Comparison of ENCODE assay signal across 21 cellular contexts in the genomic region with DNA sequence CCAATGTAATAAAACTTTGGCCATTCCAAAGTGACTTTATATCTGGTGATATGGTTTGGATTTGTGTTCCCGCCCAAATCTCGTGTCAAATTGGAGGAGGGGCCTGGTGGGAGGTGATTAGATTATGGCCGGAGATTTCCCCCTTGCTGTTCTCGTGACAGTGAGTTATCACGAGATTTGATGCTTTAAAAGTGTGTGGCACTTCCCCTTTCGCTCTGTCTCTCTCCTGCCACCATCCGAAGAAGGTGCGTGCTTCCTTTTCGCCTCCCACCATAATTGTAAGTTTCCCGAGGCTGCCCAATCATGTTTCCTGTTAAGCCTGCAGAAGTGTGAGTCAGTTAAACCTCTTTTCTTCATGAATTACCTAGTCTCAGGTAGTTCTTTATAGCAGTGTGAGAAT. TPM values are rescaled to one million over a fixed set of nuclear protein-coding genes. Genes with fewer than 3 reads are reported as not detected.
"Had no signal": no experiment of that assay in that cellular context is flagged by ENCODE, and none has a peak within 500 bp of the region (broad histone marks: within the 10 kb centered on the region; RNA-seq: fewer than 3 reads in every experiment).

No MANE protein-coding gene starts in this region.

- H3K4me1 Mint-ChIP-seq: activated B cell treated with CpG ODN at 0.5 μM for 24 hours; activated CD4-positive, alpha-beta T cell treated with anti-CD3 and anti-CD28 coated beads for 36 hours; activated naive CD8-positive, alpha-beta T cell treated with anti-CD3 and anti-CD28 coated beads for 36 hours; memory B cell had no signal

- ATAC-seq: activated CD4-positive, alpha-beta T cell treated with anti-CD3 and anti-CD28 coated beads for 36 hours; left lobe of liver had no signal

- H3K27ac ChIP-seq: parathyroid adenoma had no signal

- H3K4me1 ChIP-seq: heart right ventricle, parathyroid adenoma had no signal

- H3K27ac Mint-ChIP-seq: activated B cell treated with CpG ODN at 0.5 μM for 24 hours; activated CD4-positive, alpha-beta memory T cell treated with anti-CD3 and anti-CD28 coated beads for 36 hours; activated CD4-positive, alpha-beta T cell treated with anti-CD3 and anti-CD28 coated beads for 36 hours; activated naive CD8-positive, alpha-beta T cell treated with anti-CD3 and anti-CD28 coated beads for 36 hours; memory B cell; T-helper 1 cell treated with Interleukin-12 subunit alpha and Interleukin-12 subunit beta and Interleukin-4 antibody, amounts not matched to agents 30 μg/mL and 1 μg/mL, for 36 hours had no signal

- H3K36me3 Mint-ChIP-seq: activated CD4-positive, alpha-beta memory T cell treated with anti-CD3 and anti-CD28 coated beads for 36 hours; activated naive CD8-positive, alpha-beta T cell treated with anti-CD3 and anti-CD28 coated beads for 36 hours; memory B cell had no signal

- H3K9me3 Mint-ChIP-seq: activated B cell treated with CpG ODN at 0.5 μM for 24 hours; activated CD4-positive, alpha-beta memory T cell treated with anti-CD3 and anti-CD28 coated beads for 36 hours; activated naive CD8-positive, alpha-beta T cell treated with anti-CD3 and anti-CD28 coated beads for 36 hours; memory B cell; T-helper 1 cell treated with Interleukin-12 subunit alpha and Interleukin-12 subunit beta and Interleukin-4 antibody, amounts not matched to agents 30 μg/mL and 1 μg/mL, for 36 hours had no signal

- H3K36me3 ChIP-seq: heart right ventricle, tibial nerve had no signal

- DNase-seq: activated B cell treated with CpG ODN at 0.5 μM for 24 hours; activated CD4-positive, alpha-beta memory T cell treated with anti-CD3 and anti-CD28 coated beads for 36 hours; activated CD4-positive, alpha-beta T cell treated with anti-CD3 and anti-CD28 coated beads for 36 hours; activated naive CD4-positive, alpha-beta T cell treated with Interleukin-2 at 50 U/mL for 16 hours; activated naive CD8-positive, alpha-beta T cell treated with anti-CD3 and anti-CD28 coated beads for 36 hours; activated T-cell treated with anti-CD3 and anti-CD28 coated beads, Interleukin-2, amount 50 U/mL, for 48 hours; amniotic stem cell; effector CD4-positive, alpha-beta T cell; erythroblast; foreskin fibroblast; heart right ventricle; kidney; stimulated activated CD4-positive, alpha-beta T cell treated with anti-CD3 and anti-CD28 coated beads, Interleukin-4, amount 100 ng/mL, for 24 hours; stimulated activated naive CD4-positive, alpha-beta T cell treated with Interleukin-2 at 50 U/mL for 16 hours; T1000 had no signal

- H3K4me3 ChIP-seq: heart right ventricle, tibial nerve had no signal

- H3K27me3 ChIP-seq: tibial nerve had no signal

- H3K27me3 Mint-ChIP-seq: activated B cell treated with CpG ODN at 0.5 μM for 24 hours had no signal

- H3K9me3 ChIP-seq: heart right ventricle, tibial nerve had no signal

- H3K4me3 Mint-ChIP-seq: activated B cell treated with CpG ODN at 0.5 μM for 24 hours; activated CD4-positive, alpha-beta memory T cell treated with anti-CD3 and anti-CD28 coated beads for 36 hours; activated CD4-positive, alpha-beta T cell treated with anti-CD3 and anti-CD28 coated beads for 36 hours; activated naive CD8-positive, alpha-beta T cell treated with anti-CD3 and anti-CD28 coated beads for 36 hours; memory B cell; T-helper 1 cell treated with Interleukin-12 subunit alpha and Interleukin-12 subunit beta and Interleukin-4 antibody, amounts not matched to agents 30 μg/mL and 1 μg/mL, for 36 hours had no signal

RNA-seq across cellular contexts. Expression of gene NALCN, which starts 9.3 kb away (rescaled TPM):
- total RNA-seq: activated B cell treated with CpG ODN at 0.5 μM for 24 hours; activated CD4-positive, alpha-beta memory T cell treated with anti-CD3 and anti-CD28 coated beads for 36 hours; activated CD4-positive, alpha-beta T cell treated with anti-CD3 and anti-CD28 coated beads for 36 hours; activated naive CD8-positive, alpha-beta T cell treated with anti-CD3 and anti-CD28 coated beads for 36 hours; mononuclear cell had no signal

RNA-seq across cellular contexts. Expression of gene ITGBL1, which starts 26.9 kb away (rescaled TPM):
- total RNA-seq: activated B cell treated with CpG ODN at 0.5 μM for 24 hours; activated CD4-positive, alpha-beta memory T cell treated with anti-CD3 and anti-CD28 coated beads for 36 hours; activated CD4-positive, alpha-beta T cell treated with anti-CD3 and anti-CD28 coated beads for 36 hours; activated naive CD8-positive, alpha-beta T cell treated with anti-CD3 and anti-CD28 coated beads for 36 hours; mononuclear cell had no signal
